Comparison of ENCODE assay signal across 8 cellular contexts in the genomic region with DNA sequence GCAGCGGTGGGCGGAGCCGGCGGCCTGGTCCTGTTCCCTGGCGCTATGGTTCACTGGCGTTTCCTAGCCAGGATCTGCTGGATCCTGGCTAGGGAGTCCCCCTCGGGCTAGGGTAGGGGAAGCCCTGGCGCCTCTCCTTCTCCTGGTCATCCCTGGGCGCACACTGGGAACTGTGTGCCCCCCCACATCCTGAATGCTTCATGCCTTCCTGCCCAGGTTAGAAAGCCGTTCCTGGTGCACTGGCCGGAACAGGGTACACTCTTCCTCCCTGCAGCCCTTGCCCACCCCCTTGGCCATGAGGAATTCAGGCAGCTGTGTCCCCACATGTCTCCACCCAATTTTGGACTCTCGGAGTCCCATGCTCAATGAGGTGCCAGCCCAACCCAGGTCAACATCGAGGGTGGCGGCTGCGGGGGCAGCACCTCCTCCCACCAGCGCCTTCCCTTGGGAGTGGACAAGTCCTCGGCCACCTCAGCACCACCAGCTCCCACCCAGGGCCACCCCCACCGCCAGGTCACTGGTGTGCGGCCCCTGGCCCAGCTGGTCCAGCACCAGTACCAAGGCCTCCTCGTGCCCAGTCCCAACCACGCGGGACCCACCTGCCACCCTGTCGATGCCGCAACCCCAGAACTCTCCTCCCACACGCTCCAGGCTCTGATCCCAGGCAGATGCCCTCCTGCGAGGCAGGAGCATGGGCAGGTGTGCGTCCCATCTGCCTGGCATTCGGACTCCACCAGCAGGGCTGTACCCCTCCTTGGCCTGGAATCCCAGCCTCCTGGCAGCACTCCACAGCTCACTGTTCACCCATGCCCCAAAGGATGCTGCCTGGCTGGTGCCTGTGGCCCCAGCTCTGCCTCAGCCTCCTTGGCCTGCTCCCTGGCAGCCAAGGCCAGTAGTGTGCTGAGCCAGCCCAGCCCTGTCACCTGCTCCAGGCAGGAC.
A peak's percentile ranks its signal among the peaks of the same experiment; 100 is the strongest.
DNase-seq lines count a peak whose midpoint lies in the region; ATAC-seq, FAIRE-seq and TF ChIP-seq lines count a peak whose summit lies in the region.
"Not testable (repeated sequence)": the region's sequence is repeated elsewhere in the genome, so short reads cannot be mapped to it uniquely, and the experiment has no call there.

No MANE protein-coding gene starts in this region.

- H3K9ac ChIP-seq in neural progenitor cell: not testable (repeated sequence)

- not testable (repeated sequence) for TF ChIP-seq CTCF in RWPE2 (IDR thresholded peaks at IDR 0.05; ENCODE audit: poor library complexity, severe bottlenecking); astrocyte of the spinal cord (IDR thresholded peaks at IDR 0.05; ENCODE audit: low read depth, low read length); neural progenitor cell (IDR thresholded peaks at IDR 0.05); vagina (IDR thresholded peaks at IDR 0.05)

- not testable (repeated sequence) for ATAC-seq in RWPE2 (ENCODE audit: low read depth); Right ventricle myocardium superior (ENCODE audit: poor library complexity); left lobe of liver

- not testable (repeated sequence) for TF ChIP-seq POLR2A in vagina (IDR thresholded peaks at IDR 0.05)

- H3K79me2 ChIP-seq in neural progenitor cell (ENCODE audit: low read depth): not testable (repeated sequence)

- H4K20me1 ChIP-seq in neural progenitor cell (ENCODE audit: low read depth): not testable (repeated sequence)

- in situ Hi-C loops in astrocyte of the spinal cord (cut with HindIII; ENCODE audit: low sequenced_read_pairs): not testable (repeated sequence)

- H3K36me3 ChIP-seq in RWPE2 (ENCODE audit: low read depth); neural progenitor cell; small intestine (ENCODE audit: control insufficient read depth in 2 of 2, insufficient read depth in 2 of 2, low read length in 2 of 2); vagina: not testable (repeated sequence)

- not testable (repeated sequence) for H3K9me3 ChIP-seq in RWPE2 (ENCODE audit: severe bottlenecking); neural progenitor cell (ENCODE audit: low read depth); small intestine (ENCODE audit: control insufficient read depth, low read depth); vagina

- not testable (repeated sequence) for FAIRE-seq in small intestine (lab: Jason Lieb, UNC)

- H3F3A ChIP-seq in neural progenitor cell (ENCODE audit: low read depth): not testable (repeated sequence)

- 87 to 89% (median 88%) methylated on average over 20 to 23 of the region's 28 CpGs for WGBS in small intestine, 3 donors

- intact Hi-C loops in Right ventricle myocardium superior (cut with DNase I); vagina (cut with DNase I): not testable (repeated sequence)

- H3K4me3 Mint-ChIP-seq in neural progenitor cell: peak overlapping the region; percentile 79

- H3K9me3 Mint-ChIP-seq in neural progenitor cell: not testable (repeated sequence)

- H3K4me3 ChIP-seq in RWPE2 (ENCODE audit: severe bottlenecking); astrocyte of the spinal cord (ENCODE audit: low read depth, low read length); neural progenitor cell; small intestine (ENCODE audit: low read depth in 1 of 2, low read length in 2 of 2); vagina: not testable (repeated sequence)

- H3K36me3 Mint-ChIP-seq in neural progenitor cell: not testable (repeated sequence)

- H3K27ac Mint-ChIP-seq in neural progenitor cell: peak overlapping the region; percentile 33

- H3K27me3 ChIP-seq in RWPE2 (ENCODE audit: insufficient read depth, poor library complexity, severe bottlenecking) (peaks cover 12% of the 10 kb centered on the region), neural progenitor cell (peaks cover 24% of the 10 kb centered on the region)
- H3K27me3 ChIP-seq in small intestine (ENCODE audit: control insufficient read depth in 2 of 2, insufficient read depth in 2 of 2, low read length in 2 of 2); vagina: not testable (repeated sequence)

- not testable (repeated sequence) for H3K4me1 ChIP-seq in RWPE2 (ENCODE audit: insufficient read depth, poor library complexity, severe bottlenecking); neural progenitor cell; small intestine (ENCODE audit: control insufficient read depth in 2 of 2, insufficient read depth in 1 of 2, low read depth in 1 of 2, low read length in 1 of 2); vagina

- H2AFZ ChIP-seq in neural progenitor cell (replicated peaks): not testable (repeated sequence)

- not testable (repeated sequence) for H3K4me2 ChIP-seq in neural progenitor cell

- H3K4me1 Mint-ChIP-seq in neural progenitor cell: peaks cover 10% of the 10 kb centered on the region

- not testable (repeated sequence) for H3K27ac ChIP-seq in RWPE2 (ENCODE audit: poor library complexity, severe bottlenecking); neural progenitor cell; small intestine (ENCODE audit: low read depth in 1 of 2, low read length in 1 of 2); vagina

- peaks cover 10% of the 10 kb centered on the region for H3K27me3 Mint-ChIP-seq in neural progenitor cell (ENCODE audit: insufficient read depth, low read depth)

- DNase-seq in Daoy (ENCODE audit: low read depth) (peak; percentile 4), RWPE2 (ENCODE audit: low spot score) (peak; percentile 84), astrocyte of the spinal cord (ENCODE audit: low read depth, low spot score) (peak; percentile 0), Right ventricle myocardium superior (peak; percentile 34), left lobe of liver (ENCODE audit: low spot score) (peak; percentile 45), neural progenitor cell (ENCODE audit: low spot score) (peak; percentile 1), small intestine (peak; percentile 0), vagina (ENCODE audit: extremely low spot score in 2 of 2) (peak; percentile 85 to 93)

Comparison
In these comparisons a context has a peak if more than half of its experiments do, and no peak if none do; other contexts are left out.
1. DNase-seq: peak in every context shown above with its lines; median percentile 89 in vagina; 84 in RWPE2; 45 in left lobe of liver; 34 in Right ventricle myocardium superior; 4 in Daoy; 1 in neural progenitor cell; 0 in astrocyte of the spinal cord; 0 in small intestine.